In the genomic region with DNA sequence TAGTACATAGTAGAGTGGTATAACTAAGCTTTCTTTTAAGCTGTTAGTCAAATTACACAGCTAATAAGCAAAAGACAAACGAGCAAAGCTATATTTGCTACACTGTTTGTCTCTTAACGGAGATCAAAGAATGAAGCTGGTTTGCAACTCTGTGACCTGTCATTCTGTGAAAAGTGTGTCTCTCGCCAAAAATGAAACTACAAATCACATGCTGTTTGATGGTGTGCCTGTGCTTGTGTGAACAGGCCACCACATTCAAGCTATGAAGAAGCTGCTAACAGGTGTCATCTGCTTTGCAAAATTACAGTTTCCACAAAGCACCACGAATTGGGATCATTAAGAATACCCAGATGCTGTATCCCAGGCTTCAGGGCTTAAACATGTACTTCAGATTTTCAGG, we compare ENCODE assay signal across 17 cellular contexts.
DNase-seq lines count a peak whose midpoint lies in the region; ATAC-seq and TF ChIP-seq lines count a peak whose summit lies in the region.
"Had no signal": no experiment of that assay in that cellular context is flagged by ENCODE, and none has a peak within 500 bp of the region (broad histone marks: within the 10 kb centered on the region; RNA-seq: fewer than 3 reads in every experiment).

No MANE protein-coding gene starts in this region.

- intact Hi-C loops in gastrocnemius medialis (cut with DNase I; ENCODE audit: low total_unique reads) = no loop called here

- ATAC-seq in GM18858 (IDR thresholded peaks at IDR 0.05; ENCODE audit: unreplicated experiment) (peak; percentile 78), HG02970 (IDR thresholded peaks at IDR 0.05; ENCODE audit: low FRiP score, unreplicated experiment) (peak; percentile 64), WTC11 (no peak), HG03378 (IDR thresholded peaks at IDR 0.05; ENCODE audit: unreplicated experiment) (no peak), gastrocnemius medialis (no peak)
- no peak for ATAC-seq in stimulated activated memory B cell treated with anti-CD40 and anti-IgM and Interleukin-4, amounts not matched to agents 10 μg/mL and 1 μg/mL and 100 μg/mL, for 72 hours
- ATAC-seq: effector memory CD8-positive, alpha-beta T cell had no signal

- no peak for TF ChIP-seq POLR2A in gastrocnemius medialis (IDR thresholded peaks at IDR 0.05)

- H3K4me1 ChIP-seq in gastrocnemius medialis = no peaks in the 10 kb centered on the region

- no peak overlapping the region for H3K4me3 Mint-ChIP-seq in WTC11
- no peak overlapping the region for H3K4me3 Mint-ChIP-seq in stimulated activated memory B cell treated with anti-CD40 and anti-IgM and Interleukin-4, amounts not matched to agents 10 μg/mL and 1 μg/mL and 100 μg/mL, for 72 hours
- H3K4me3 Mint-ChIP-seq: effector memory CD8-positive, alpha-beta T cell had no signal

- POLR2A ChIA-PET in WTC11 (lab: Charles Lee) = no interaction called here

- H3K27me3 ChIP-seq in gastrocnemius medialis = no peaks in the 10 kb centered on the region
- H3K27me3 ChIP-seq: stomach had no signal

- no peaks in the 10 kb centered on the region for H3K36me3 Mint-ChIP-seq in WTC11
- H3K36me3 Mint-ChIP-seq in stimulated activated memory B cell treated with anti-CD40 and anti-IgM and Interleukin-4, amounts not matched to agents 10 μg/mL and 1 μg/mL and 100 μg/mL, for 72 hours = no peaks in the 10 kb centered on the region
- H3K36me3 Mint-ChIP-seq: brain had no signal

- no peak overlapping the region for H3K4me3 ChIP-seq in gastrocnemius medialis
- H3K4me3 ChIP-seq: stomach had no signal

- H3K9me3 Mint-ChIP-seq in WTC11 = no peaks in the 10 kb centered on the region
- peaks cover 3% of the 10 kb centered on the region for H3K9me3 Mint-ChIP-seq in stimulated activated memory B cell treated with anti-CD40 and anti-IgM and Interleukin-4, amounts not matched to agents 10 μg/mL and 1 μg/mL and 100 μg/mL, for 72 hours
- H3K9me3 Mint-ChIP-seq: brain; effector memory CD8-positive, alpha-beta T cell had no signal

- peak; percentile 60 for DNase-seq in SK-MEL-5 (ENCODE audit: low read depth, low spot score)
- DNase-seq in WTC11 (ENCODE audit: low spot score) = no peak
- DNase-seq in gastrocnemius medialis = no peak
- DNase-seq: activated effector memory CD4-positive, alpha-beta T cell treated with anti-CD3 and anti-CD28 coated beads, Interleukin-2, amount 50 U/mL, for 16 hours; AML-193; DMS79 treated with DMSO at 0.1 percent for 48 hours; effector memory CD8-positive, alpha-beta T cell; kidney; NCI-H187 treated with DMSO at 0.1 percent for 48 hours; right cardiac atrium; stomach had no signal

- CTCF ChIA-PET in WTC11 (lab: Charles Lee) = no interaction called here

- in situ Hi-C loops in SK-MEL-5 (cut with HindIII; ENCODE audit: low pct_unique_long_range_greater_than_20kb, low sequenced_read_pairs) = no loop called here
- in situ Hi-C loops in gastrocnemius medialis (cut with MboI; ENCODE audit: low sequenced_read_pairs in 4 of 4) = no loop called here

- H3K27ac Mint-ChIP-seq in WTC11 = no peak overlapping the region
- no peak overlapping the region for H3K27ac Mint-ChIP-seq in stimulated activated memory B cell treated with anti-CD40 and anti-IgM and Interleukin-4, amounts not matched to agents 10 μg/mL and 1 μg/mL and 100 μg/mL, for 72 hours
- H3K27ac Mint-ChIP-seq: effector memory CD8-positive, alpha-beta T cell had no signal

- H3K27ac ChIP-seq in 22Rv1 = peak overlapping the region; percentile 84
- H3K27ac ChIP-seq in gastrocnemius medialis = no peak overlapping the region
- H3K27ac ChIP-seq: stomach had no signal

- no peak for TF ChIP-seq CTCF in 22Rv1 (IDR thresholded peaks at IDR 0.05)
- no peak for TF ChIP-seq CTCF in WTC11 (IDR thresholded peaks at IDR 0.05)
- TF ChIP-seq CTCF in gastrocnemius medialis (IDR thresholded peaks at IDR 0.05 in 4 of 5, conservative IDR thresholded peaks at IDR 0.05 in 1 of 5) = no peak

- no peaks in the 10 kb centered on the region for H3K27me3 Mint-ChIP-seq in WTC11 (ENCODE audit: low read depth)
- no peaks in the 10 kb centered on the region for H3K27me3 Mint-ChIP-seq in stimulated activated memory B cell treated with anti-CD40 and anti-IgM and Interleukin-4, amounts not matched to agents 10 μg/mL and 1 μg/mL and 100 μg/mL, for 72 hours
- H3K27me3 Mint-ChIP-seq: brain; effector memory CD8-positive, alpha-beta T cell had no signal

- no peaks in the 10 kb centered on the region for H3K36me3 ChIP-seq in gastrocnemius medialis
- H3K36me3 ChIP-seq: stomach had no signal

- no peaks in the 10 kb centered on the region for H3K9me3 ChIP-seq in gastrocnemius medialis
- H3K9me3 ChIP-seq: stomach had no signal

- peaks cover 15% of the 10 kb centered on the region for H3K4me1 Mint-ChIP-seq in WTC11
- H3K4me1 Mint-ChIP-seq in stimulated activated memory B cell treated with anti-CD40 and anti-IgM and Interleukin-4, amounts not matched to agents 10 μg/mL and 1 μg/mL and 100 μg/mL, for 72 hours = no peaks in the 10 kb centered on the region

TF ChIP-seq in WTC11, 78 proteins besides CTCF, POLR2A, EP300 and RAD21:
- TF ChIP-seq NFATC4 (CRISPR knock-in tag; IDR thresholded peaks at IDR 0.05) = no peak
- TF ChIP-seq ZNF263 (CRISPR knock-in tag; IDR thresholded peaks at IDR 0.05; ENCODE audit: low read depth) = no peak
- TF ChIP-seq ZNF416 (CRISPR knock-in tag; IDR thresholded peaks at IDR 0.05) = no peak
- TF ChIP-seq, protein P1, sequence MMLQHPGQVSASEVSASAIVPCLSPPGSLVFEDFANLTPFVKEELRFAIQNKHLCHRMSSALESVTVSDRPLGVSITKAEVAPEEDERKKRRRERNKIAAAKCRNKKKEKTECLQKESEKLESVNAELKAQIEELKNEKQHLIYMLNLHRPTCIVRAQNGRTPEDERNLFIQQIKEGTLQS (CRISPR knock-in tag; conservative IDR thresholded peaks at IDR 0.05) = no peak
- TF ChIP-seq GRHL2 (CRISPR knock-in tag; IDR thresholded peaks at IDR 0.05; ENCODE audit: insufficient replicate concordance, severe bottlenecking) = no peak
- TF ChIP-seq TEAD1 (CRISPR knock-in tag; IDR thresholded peaks at IDR 0.05) = no peak
- no peak for TF ChIP-seq SMAD3 (CRISPR knock-in tag; IDR thresholded peaks at IDR 0.05; ENCODE audit: borderline replicate concordance)
- no peak for TF ChIP-seq CBFB (CRISPR knock-in tag; IDR thresholded peaks at IDR 0.05; ENCODE audit: low read depth)
- TF ChIP-seq, protein P2, sequence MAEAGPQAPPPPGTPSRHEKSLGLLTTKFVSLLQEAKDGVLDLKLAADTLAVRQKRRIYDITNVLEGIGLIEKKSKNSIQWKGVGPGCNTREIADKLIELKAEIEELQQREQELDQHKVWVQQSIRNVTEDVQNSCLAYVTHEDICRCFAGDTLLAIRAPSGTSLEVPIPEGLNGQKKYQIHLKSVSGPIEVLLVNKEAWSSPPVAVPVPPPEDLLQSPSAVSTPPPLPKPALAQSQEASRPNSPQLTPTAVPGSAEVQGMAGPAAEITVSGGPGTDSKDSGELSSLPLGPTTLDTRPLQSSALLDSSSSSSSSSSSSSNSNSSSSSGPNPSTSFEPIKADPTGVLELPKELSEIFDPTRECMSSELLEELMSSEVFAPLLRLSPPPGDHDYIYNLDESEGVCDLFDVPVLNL (CRISPR knock-in tag; IDR thresholded peaks at IDR 0.05; ENCODE audit: borderline replicate concordance, low read depth) = no peak
- no peak for TF ChIP-seq TP53 (CRISPR knock-in tag; IDR thresholded peaks at IDR 0.05)
- no peak for TF ChIP-seq SP1 (CRISPR knock-in tag; conservative IDR thresholded peaks at IDR 0.05)
- TF ChIP-seq, protein P3, sequence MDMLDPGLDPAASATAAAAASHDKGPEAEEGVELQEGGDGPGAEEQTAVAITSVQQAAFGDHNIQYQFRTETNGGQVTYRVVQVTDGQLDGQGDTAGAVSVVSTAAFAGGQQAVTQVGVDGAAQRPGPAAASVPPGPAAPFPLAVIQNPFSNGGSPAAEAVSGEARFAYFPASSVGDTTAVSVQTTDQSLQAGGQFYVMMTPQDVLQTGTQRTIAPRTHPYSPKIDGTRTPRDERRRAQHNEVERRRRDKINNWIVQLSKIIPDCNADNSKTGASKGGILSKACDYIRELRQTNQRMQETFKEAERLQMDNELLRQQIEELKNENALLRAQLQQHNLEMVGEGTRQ (CRISPR knock-in tag; IDR thresholded peaks at IDR 0.05) = no peak
- TF ChIP-seq, protein P4, sequence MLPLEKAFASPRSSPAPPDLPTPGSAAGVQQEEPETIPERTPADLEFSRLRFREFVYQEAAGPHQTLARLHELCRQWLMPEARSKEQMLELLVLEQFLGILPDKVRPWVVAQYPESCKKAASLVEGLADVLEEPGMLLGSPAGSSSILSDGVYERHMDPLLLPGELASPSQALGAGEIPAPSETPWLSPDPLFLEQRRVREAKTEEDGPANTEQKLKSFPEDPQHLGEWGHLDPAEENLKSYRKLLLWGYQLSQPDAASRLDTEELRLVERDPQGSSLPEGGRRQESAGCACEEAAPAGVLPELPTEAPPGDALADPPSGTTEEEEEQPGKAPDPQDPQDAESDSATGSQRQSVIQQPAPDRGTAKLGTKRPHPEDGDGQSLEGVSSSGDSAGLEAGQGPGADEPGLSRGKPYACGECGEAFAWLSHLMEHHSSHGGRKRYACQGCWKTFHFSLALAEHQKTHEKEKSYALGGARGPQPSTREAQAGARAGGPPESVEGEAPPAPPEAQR (CRISPR knock-in tag; IDR thresholded peaks at IDR 0.05) = no peak
- no peak for TF ChIP-seq ATF1 (CRISPR knock-in tag; IDR thresholded peaks at IDR 0.05)
- TF ChIP-seq, protein P5, sequence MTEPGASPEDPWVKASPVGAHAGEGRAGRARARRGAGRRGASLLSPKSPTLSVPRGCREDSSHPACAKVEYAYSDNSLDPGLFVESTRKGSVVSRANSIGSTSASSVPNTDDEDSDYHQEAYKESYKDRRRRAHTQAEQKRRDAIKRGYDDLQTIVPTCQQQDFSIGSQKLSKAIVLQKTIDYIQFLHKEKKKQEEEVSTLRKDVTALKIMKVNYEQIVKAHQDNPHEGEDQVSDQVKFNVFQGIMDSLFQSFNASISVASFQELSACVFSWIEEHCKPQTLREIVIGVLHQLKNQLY (CRISPR knock-in tag; IDR thresholded peaks at IDR 0.05) = no peak
- no peak for TF ChIP-seq SOX15 (CRISPR knock-in tag; IDR thresholded peaks at IDR 0.05)
- no peak for TF ChIP-seq JAZF1 (CRISPR knock-in tag; IDR thresholded peaks at IDR 0.05)
- no peak for TF ChIP-seq ZNF671 (CRISPR knock-in tag; IDR thresholded peaks at IDR 0.05)
- TF ChIP-seq, protein P6, sequence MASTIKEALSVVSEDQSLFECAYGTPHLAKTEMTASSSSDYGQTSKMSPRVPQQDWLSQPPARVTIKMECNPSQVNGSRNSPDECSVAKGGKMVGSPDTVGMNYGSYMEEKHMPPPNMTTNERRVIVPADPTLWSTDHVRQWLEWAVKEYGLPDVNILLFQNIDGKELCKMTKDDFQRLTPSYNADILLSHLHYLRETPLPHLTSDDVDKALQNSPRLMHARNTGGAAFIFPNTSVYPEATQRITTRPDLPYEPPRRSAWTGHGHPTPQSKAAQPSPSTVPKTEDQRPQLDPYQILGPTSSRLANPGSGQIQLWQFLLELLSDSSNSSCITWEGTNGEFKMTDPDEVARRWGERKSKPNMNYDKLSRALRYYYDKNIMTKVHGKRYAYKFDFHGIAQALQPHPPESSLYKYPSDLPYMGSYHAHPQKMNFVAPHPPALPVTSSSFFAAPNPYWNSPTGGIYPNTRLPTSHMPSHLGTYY (CRISPR knock-in tag; IDR thresholded peaks at IDR 0.05) = no peak
TF ChIP-seq in WTC11: peak in this region for 0.

Comparison
In these comparisons a context has a peak if more than half of its experiments do, and no peak if none do; other contexts are left out.
1. ATAC-seq: peak in GM18858 (single experiment) and HG02970 (single experiment); none in WTC11 (single experiment), stimulated activated memory B cell treated with anti-CD40 and anti-IgM and Interleukin-4, amounts not matched to agents 10 μg/mL and 1 μg/mL and 100 μg/mL, for 72 hours (single experiment), HG03378 (single experiment) and gastrocnemius medialis (0 of 2).